8 cellular contexts compared by ENCODE assay signal in the genomic region with DNA sequence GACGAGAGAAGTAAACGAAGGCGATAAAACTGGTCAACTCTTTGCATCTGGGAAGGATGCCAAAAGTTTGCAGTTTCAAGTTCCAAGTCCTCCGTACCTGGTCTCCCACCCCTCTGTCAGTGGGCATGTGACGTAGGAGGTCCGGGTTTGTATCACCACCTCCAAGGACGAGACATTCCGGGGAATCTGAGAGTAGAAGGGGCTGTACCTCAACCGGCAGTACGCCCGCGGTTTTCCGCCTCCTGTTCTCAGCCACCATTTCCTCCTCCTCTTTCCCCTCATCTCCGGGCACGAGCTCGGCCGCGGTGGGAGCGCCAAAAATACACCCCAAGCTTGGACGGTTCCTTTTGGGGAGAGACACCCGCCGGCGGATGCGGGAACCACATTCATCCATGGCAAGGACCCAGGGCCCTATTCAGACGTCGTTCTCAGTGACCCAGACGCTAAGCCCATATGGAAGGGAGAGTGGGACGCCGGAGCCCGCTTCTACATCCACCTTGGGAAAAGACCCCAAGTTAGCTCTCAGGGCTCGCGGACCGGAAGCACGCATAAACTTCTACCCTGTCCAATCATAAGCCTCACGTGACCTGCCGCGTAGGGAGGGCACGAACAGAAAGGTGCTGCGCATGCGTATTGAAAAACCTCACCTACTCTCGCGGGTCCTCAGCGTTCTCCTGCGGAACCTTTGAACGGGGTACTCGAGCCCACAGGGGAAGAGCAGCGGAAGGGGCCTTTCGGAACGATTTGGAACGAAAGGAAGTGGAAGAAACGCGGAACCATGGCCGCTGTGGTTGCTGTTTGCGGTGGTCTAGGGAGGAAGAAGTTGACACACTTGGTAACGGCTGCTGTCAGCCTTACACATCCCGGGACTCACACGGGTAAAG. TPM values are rescaled to one million over a fixed set of nuclear protein-coding genes. Genes with fewer than 3 reads are reported as not detected.
DNase-seq lines count a peak whose midpoint lies in the region; ATAC-seq and TF ChIP-seq lines count a peak whose summit lies in the region.

HELQ (minus strand) TSS at position 524 of the 884 bp plus-strand sequence; CDS start at position 394, 130 bp downstream.
MRPS18C (plus strand) TSS at position 759 of the 884 bp plus-strand sequence; CDS start at position 779, 20 bp downstream.

- peak within 1 kb of the TSS; percentile 91 to 99 (median 96) for H3K27ac ChIP-seq in heart right ventricle
- H3K27ac ChIP-seq in upper lobe of left lung: peak within 1 kb of the TSS; percentile 96 to 98 (median 97)

- in situ Hi-C loops in GM13977 (cut with MboI; ENCODE audit: low pct_unique_long_range_greater_than_20kb, low sequenced_read_pairs, unreplicated experiment): loop anchor here (25.0 kb wide), 1 partner anchor 393 kb away; no protein-coding TSS in a partner anchor

- H3K27me3 ChIP-seq in heart right ventricle (no peaks in the 10 kb centered on the region), upper lobe of left lung (no peaks in the 10 kb centered on the region)

- H3K9me3 ChIP-seq in heart right ventricle (no peaks in the 10 kb centered on the region), upper lobe of left lung (no peaks in the 10 kb centered on the region)

- DNase-seq in GM13977 (ENCODE audit: low spot score) (peak; percentile 92), NCI-H146 treated with DMSO at 0.1 percent for 48 hours (lab: John Stamatoyannopoulos, UW; ENCODE audit: unreplicated experiment) (peak; percentile 73), amniotic epithelial cell (ENCODE audit: low read depth) (peak; percentile 98), heart right ventricle (peak; percentile 90 to 98), posterior cingulate gyrus (peak; percentile 90 to 99 (median 95)), upper lobe of left lung (peak; percentile 88 to 98)

- peak within 1 kb of the TSS; percentile 65 to 89 (median 78) for H3K4me3 ChIP-seq in heart right ventricle
- H3K4me3 ChIP-seq in upper lobe of left lung: peak within 1 kb of the TSS; percentile 56 to 82 (median 74)

- ATAC-seq in HG02884 (IDR thresholded peaks at IDR 0.05; ENCODE audit: unreplicated experiment) (peak; percentile 91), heart right ventricle (peak; percentile 99 to 100 (median 100)), upper lobe of left lung (ENCODE audit: low FRiP score in 2 of 2) (peak; percentile 97 to 98)

- TF ChIP-seq CTCF in GM13977 (IDR thresholded peaks at IDR 0.05; ENCODE audit: extremely low read depth, insufficient read depth, missing control alignments) (peak; percentile 23), heart right ventricle (IDR thresholded peaks at IDR 0.05) (peak in 4 of 9 donors; percentile 18 to 44 (median 31)), upper lobe of left lung (IDR thresholded peaks at IDR 0.05) (peak in 4 of 6 experiments; percentile 40 to 59 (median 40))

- peaks cover 0 to 33% (median 24%) of the 10 kb centered on the region in 9 donors for H3K4me1 ChIP-seq in heart right ventricle
- H3K4me1 ChIP-seq in upper lobe of left lung: peaks cover 20 to 31% (median 24%) of the 10 kb centered on the region in 4 donors

- intact Hi-C loops in T-helper 1 cell treated with Interleukin-12 subunit alpha and Interleukin-12 subunit beta and Interleukin-4 antibody, amounts not matched to agents 30 ng/mL and 1 ng/mL, for 36 hours (cut with micrococcal nuclease): loop anchor here (1.0 to 5.0 kb wide), 19 partner anchors 30 to 1983 kb away; partner anchors contain the start of genes ABRAXAS1, CDS1, COPS4 and COQ2
- intact Hi-C loops in heart right ventricle (cut with DNase I) (loop anchor here in 4 of 10 donors (10.0 kb wide), 2 partner anchors 171 to 421 kb away; partner anchors contain the start of genes COQ2 (in 3 of the 4) and COPS4 (in 1 of the 4)), posterior cingulate gyrus (cut with DNase I) (loop anchor here (2.0 to 10.0 kb wide), 2 partner anchors 29 to 171 kb away; partner anchors contain the start of genes ABRAXAS1 and COQ2)

- H3K36me3 ChIP-seq in heart right ventricle: peaks cover 0 to 70% (median 20%) of the 10 kb centered on the region in 9 donors
- H3K36me3 ChIP-seq in upper lobe of left lung: peaks cover 0 to 40% (median 13%) of the 10 kb centered on the region in 4 donors

- WGBS in heart right ventricle, 2 donors: 0 to 1% methylated on average over 57 of the region's 57 CpGs
- 0 to 1% methylated on average over 31 to 57 of the region's 57 CpGs for WGBS in upper lobe of left lung, 2 donors

- peak in 1 of 4 donors; percentile 19 for TF ChIP-seq EP300 in upper lobe of left lung (IDR thresholded peaks at IDR 0.05)

- TF ChIP-seq POLR2A in upper lobe of left lung (IDR thresholded peaks at IDR 0.05): peak in 3 of 4 donors; percentile 74 to 92 (median 84)

RNA-seq across cellular contexts. Expression of gene HELQ, which starts in this region (rescaled TPM):
- total RNA-seq in T-helper 1 cell treated with Interleukin-12 subunit alpha and Interleukin-12 subunit beta and Interleukin-4 antibody, amounts not matched to agents 30 ng/mL and 1 ng/mL, for 36 hours: 12.0 and 12.8 TPM in 2 replicates
- total RNA-seq in heart right ventricle (10 to 100 TPM; 11.6 to 15.7 (median 13.2) TPM), upper lobe of left lung (10 to 100 TPM in 5 of 6 donors, 1 to 10 TPM in 1; 8.9 to 26.2 (median 14.6) TPM)
- polyA plus RNA-seq in heart right ventricle: 1 to 10 TPM; 5.1 to 5.6 TPM

RNA-seq across cellular contexts. Expression of gene MRPS18C, which starts in this region (rescaled TPM):
- 53.9 and 54.7 TPM in 2 replicates for total RNA-seq in T-helper 1 cell treated with Interleukin-12 subunit alpha and Interleukin-12 subunit beta and Interleukin-4 antibody, amounts not matched to agents 30 ng/mL and 1 ng/mL, for 36 hours
- 10 to 100 TPM; 47.7 to 81.9 (median 58.2) TPM for total RNA-seq in heart right ventricle
- polyA plus RNA-seq in heart right ventricle: 10 to 100 TPM; 40.6 to 68.6 TPM
- 10 to 100 TPM in 4 of 6 donors, 1 to 10 TPM in 2; 3.4 to 38.4 (median 22.8) TPM for total RNA-seq in upper lobe of left lung

Comparison
In these comparisons a context has a peak if more than half of its experiments do, and no peak if none do; other contexts are left out.
1. Peak in every context shown above with its lines: DNase-seq, ATAC-seq, H3K4me3 ChIP-seq and H3K27ac ChIP-seq.